In the genomic region with DNA sequence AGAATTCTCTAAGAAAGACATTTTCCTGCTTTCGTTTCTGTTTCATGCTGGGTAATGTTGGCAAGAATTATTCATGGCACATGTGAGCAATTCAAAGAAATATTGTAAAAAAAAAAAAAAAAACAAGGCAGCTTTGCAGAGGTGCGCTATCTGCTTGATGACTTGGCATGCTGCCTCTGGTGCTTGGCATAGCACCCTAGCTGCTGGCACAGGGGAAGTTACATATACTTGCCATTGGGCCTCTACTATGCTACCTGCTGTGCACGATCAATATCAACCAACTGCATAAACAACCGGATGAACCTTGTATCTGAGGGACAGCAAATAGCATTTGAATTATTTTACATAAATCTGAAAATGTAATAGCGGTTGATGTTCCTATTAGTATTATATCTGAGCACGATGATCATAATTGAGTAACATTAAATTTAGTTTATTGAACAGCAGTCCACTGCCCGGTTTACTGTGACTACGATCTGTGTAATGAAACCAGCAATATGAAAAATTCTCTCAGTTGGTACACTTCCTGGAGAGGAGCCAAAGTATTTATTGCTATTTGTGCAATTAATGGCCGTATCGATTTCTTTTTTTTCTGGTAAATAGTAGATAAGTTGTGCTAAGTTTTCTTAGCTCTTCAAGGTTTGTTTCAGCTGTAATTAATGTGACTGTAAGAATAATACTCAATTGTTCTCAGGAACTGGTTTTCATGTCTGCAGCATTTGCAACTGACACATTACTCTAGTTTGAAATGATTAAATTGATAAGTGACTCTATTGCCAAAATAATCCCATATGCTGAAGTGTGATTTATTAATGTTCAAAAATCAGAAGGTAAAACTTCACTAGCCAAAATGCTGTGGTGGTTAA, we compare ENCODE assay signal across 22 cellular contexts.
DNase-seq lines count a peak whose midpoint lies in the region; ATAC-seq lines count a peak whose summit lies in the region.
"Had no signal": no experiment of that assay in that cellular context is flagged by ENCODE, and none has a peak within 500 bp of the region (broad histone marks: within the 10 kb centered on the region; RNA-seq: fewer than 3 reads in every experiment).

No MANE protein-coding gene starts in this region.

- no peak overlapping the region for H4K91ac ChIP-seq in trophoblast cell (ENCODE audit: low read depth, low read length)

- H3K18ac ChIP-seq in trophoblast cell (ENCODE audit: low read length), result no peak overlapping the region

- no peak overlapping the region for H3K4ac ChIP-seq in trophoblast cell (ENCODE audit: low read depth, low read length)

- H3K4me2 ChIP-seq in trophoblast cell (ENCODE audit: low read length), result no peak overlapping the region
- H3K4me2 ChIP-seq: smooth muscle cell had no signal

- H2BK120ac ChIP-seq in trophoblast cell (ENCODE audit: insufficient read depth, low read length, poor library complexity), result no peak overlapping the region

- no peaks in the 10 kb centered on the region for H3K79me1 ChIP-seq in trophoblast cell (ENCODE audit: low read length)

- H4K8ac ChIP-seq in trophoblast cell (ENCODE audit: low read depth, low read length), result no peak overlapping the region

- no peak overlapping the region for H2BK12ac ChIP-seq in trophoblast cell (ENCODE audit: low read length)

- no peak overlapping the region for H4K12ac ChIP-seq in trophoblast cell (ENCODE audit: low read depth, low read length)

- H2BK5ac ChIP-seq in trophoblast cell (ENCODE audit: low read depth, low read length, poor library complexity), result no peak overlapping the region

- H3K36me3 ChIP-seq in endocrine pancreas (ENCODE audit: control insufficient read depth, insufficient read depth, low read length), result no peaks in the 10 kb centered on the region
- H3K36me3 ChIP-seq in trophoblast cell (ENCODE audit: control insufficient read depth in 1 of 2, insufficient read depth in 2 of 2, low read length in 2 of 2), result no peaks in the 10 kb centered on the region
- H3K36me3 ChIP-seq: transverse colon had no signal

- H3K9ac ChIP-seq in endocrine pancreas (ENCODE audit: control insufficient read depth, insufficient read depth, low read length), result no peak overlapping the region
- H3K9ac ChIP-seq in trophoblast cell (ENCODE audit: low read length), result no peak overlapping the region

- H3K27me3 ChIP-seq in endocrine pancreas (ENCODE audit: control insufficient read depth, insufficient read depth, low read length) (no peaks in the 10 kb centered on the region), trophoblast cell (ENCODE audit: insufficient read depth, low read length) (no peaks in the 10 kb centered on the region)
- H3K27me3 ChIP-seq: transverse colon had no signal

- WGBS in trophoblast cell (ENCODE audit: extremely low coverage, insufficient coverage, insufficient read length), result no CpG with 5 or more reads among the region's 10 CpGs

- no peak overlapping the region for H3K23ac ChIP-seq in trophoblast cell (ENCODE audit: low read length)

- ATAC-seq in HG03175 (IDR thresholded peaks at IDR 0.05; ENCODE audit: unreplicated experiment), result no peak
- ATAC-seq: HCT116; stimulated activated naive CD8-positive, alpha-beta T cell treated with anti-CD3 and anti-CD28 coated beads, Interleukin-15, amount 100 ng/mL, for 72 hours had no signal

- H2AFZ ChIP-seq in trophoblast cell (ENCODE audit: insufficient read depth, low read length, poor library complexity), result no peak overlapping the region

- H3K14ac ChIP-seq in trophoblast cell (ENCODE audit: low read length), result no peak overlapping the region

- H3K4me1 ChIP-seq in endocrine pancreas (ENCODE audit: control insufficient read depth, insufficient read depth, low read length) (peaks cover 7% of the 10 kb centered on the region), trophoblast cell (ENCODE audit: control insufficient read depth in 1 of 2, insufficient read depth in 2 of 2, low read length in 2 of 2) (no peaks in the 10 kb centered on the region)
- H3K4me1 ChIP-seq: transverse colon had no signal

- no peaks in the 10 kb centered on the region for H3K9me3 ChIP-seq in endocrine pancreas (ENCODE audit: control insufficient read depth, low read length)
- H3K9me3 ChIP-seq in trophoblast cell (ENCODE audit: insufficient read depth, low read depth, low read length), result no peaks in the 10 kb centered on the region

- no peak overlapping the region for H3K27ac ChIP-seq in trophoblast cell (ENCODE audit: low read depth, low read length)
- H3K27ac ChIP-seq: transverse colon had no signal

- H3K79me2 ChIP-seq in trophoblast cell (ENCODE audit: control insufficient read depth, insufficient read depth, low read length, poor library complexity), result no peaks in the 10 kb centered on the region

- DNase-seq in DMS79 treated with DMSO at 0.1 percent for 48 hours (lab: John Stamatoyannopoulos, UW) (peak; percentile 66), NCI-H2081 treated with DMSO at 0.1 percent for 48 hours (lab: John Stamatoyannopoulos, UW) (peak; percentile 34), NCI-H748 (lab: John Stamatoyannopoulos, UW; ENCODE audit: unreplicated experiment) (peak; percentile 85), NCI-H2029 treated with DMSO at 0.1 percent for 48 hours (lab: John Stamatoyannopoulos, UW) (no peak), trophoblast cell (no peak)
- no peak for DNase-seq in activated CD4-positive, alpha-beta T cell treated with anti-CD3 and anti-CD28 coated beads, Interleukin-2, amount 50 U/mL, for 48 hours
- DNase-seq: activated CD4-positive, alpha-beta T cell treated with anti-CD3 and anti-CD28 coated beads for 1 hour; activated naive CD4-positive, alpha-beta T cell treated with anti-CD3 and anti-CD28 coated beads, Interleukin-2, amount 50 U/mL, for 16 hours; activated T-cell treated with anti-CD3 and anti-CD28 coated beads, Interleukin-2, amount 50 U/mL, for 48 hours; aorta; CD4-positive, CD25-positive, alpha-beta regulatory T cell; erythroblast; hypothalamus; Kasumi-1; NCI-H1436 treated with DMSO at 0.1 percent for 48 hours; stimulated activated CD4-positive, alpha-beta T cell treated with anti-CD3 and anti-CD28 coated beads, Interleukin-4, amount 100 ng/mL, for 24 hours; stimulated activated naive CD8-positive, alpha-beta T cell treated with anti-CD3 and anti-CD28 coated beads, Interleukin-15, amount 100 ng/mL, for 72 hours; transverse colon had no signal

- H3K4me3 ChIP-seq in endocrine pancreas (ENCODE audit: control insufficient read depth, insufficient read depth, low read length), result peak overlapping the region; percentile 82
- H3K4me3 ChIP-seq in trophoblast cell (ENCODE audit: low read depth, low read length), result no peak overlapping the region
- H3K4me3 ChIP-seq: smooth muscle cell, transverse colon had no signal

- H2AK5ac ChIP-seq in trophoblast cell (ENCODE audit: low read length), result no peak overlapping the region

Comparison
In these comparisons a context has a peak if more than half of its experiments do, and no peak if none do; other contexts are left out.
1. DNase-seq: peak in DMS79 treated with DMSO at 0.1 percent for 48 hours (single experiment), NCI-H2081 treated with DMSO at 0.1 percent for 48 hours (single experiment) and NCI-H748 (single experiment); none in NCI-H2029 treated with DMSO at 0.1 percent for 48 hours (single experiment), activated CD4-positive, alpha-beta T cell treated with anti-CD3 and anti-CD28 coated beads, Interleukin-2, amount 50 U/mL, for 48 hours (0 of 2) and trophoblast cell (0 of 2).